ENCODE assay signal across 23 cellular contexts in genomic region chr21:35350965-35351364, GRCh38.
DNase-seq lines count a peak whose midpoint lies in the region; ATAC-seq and TF ChIP-seq lines count a peak whose summit lies in the region.
"Had no signal": no experiment of that assay in that cellular context is flagged by ENCODE, and none has a peak within 500 bp of the region (broad histone marks: within the 10 kb centered on the region; RNA-seq: fewer than 3 reads in every experiment).

No MANE protein-coding gene starts in this region.

- H3K9me2 ChIP-seq in GM23248 (ENCODE audit: insufficient read depth): no peaks in the 10 kb centered on the region

- H3K4me3 Mint-ChIP-seq in activated CD8-positive, alpha-beta memory T cell treated with anti-CD3 and anti-CD28 coated beads, Interleukin-2, amount 10 ng/mL, durations not matched to agents 7 days and 5 days: no peak overlapping the region
- H3K4me3 Mint-ChIP-seq: activated B cell treated with CpG ODN at 0.5 μM for 24 hours; CD4-positive, CD25-positive, alpha-beta regulatory T cell had no signal

- 65 to 72% methylated on average over 2 of the region's 2 CpGs for whole genome bisulfite sequencing in GM23248 (ENCODE audit: low coverage in 1 of 2, low lambda C conversion rate in 2 of 2, missing lambda C conversion rate in 2 of 2), 2 experiments

- H3K9me3 ChIP-seq in GM23248 (ENCODE audit: low read depth): no peaks in the 10 kb centered on the region
- H3K9me3 ChIP-seq: gastroesophageal sphincter, neutrophil, spleen, thoracic aorta had no signal

- H3K9ac ChIP-seq in GM23248: no peak overlapping the region; the same call in 1 of the 2 replicates

- peaks cover 33% of the 10 kb centered on the region for H3F3A ChIP-seq in GM23248 (ENCODE audit: insufficient read depth)

- DNase-seq in activated CD8-positive, alpha-beta memory T cell treated with anti-CD3 and anti-CD28 coated beads, Interleukin-2, amount 10 ng/mL, durations not matched to agents 7 days and 5 days: no peak
- no peak for DNase-seq in activated CD8-positive, alpha-beta memory T cell treated with anti-CD3 and anti-CD28 coated beads, Interleukin-2, amount 50 U/mL, for 48 hours
- DNase-seq in GM23248 (peak; percentile 54), choroid plexus epithelial cell (ENCODE audit: low read depth) (peak; percentile 12), renal cortical epithelial cell (ENCODE audit: low read depth) (peak; percentile 13), NCI-H2107 treated with DMSO at 0.1 percent for 48 hours (lab: John Stamatoyannopoulos, UW; ENCODE audit: unreplicated experiment) (no peak)
- DNase-seq: activated B cell treated with CpG ODN at 0.5 μM for 24 hours; CD4-positive, CD25-positive, alpha-beta regulatory T cell; dorsolateral prefrontal cortex; midbrain; NCI-H1048; NCI-H2081 treated with DMSO at 0.1 percent for 48 hours; spleen; T-helper 9 cell had no signal

- peaks cover 9% of the 10 kb centered on the region for H3K27me3 Mint-ChIP-seq in activated CD8-positive, alpha-beta memory T cell treated with anti-CD3 and anti-CD28 coated beads, Interleukin-2, amount 10 ng/mL, durations not matched to agents 7 days and 5 days
- H3K27me3 Mint-ChIP-seq: activated B cell treated with CpG ODN at 0.5 μM for 24 hours; CD4-positive, CD25-positive, alpha-beta regulatory T cell had no signal

- H3K27ac Mint-ChIP-seq in activated CD8-positive, alpha-beta memory T cell treated with anti-CD3 and anti-CD28 coated beads, Interleukin-2, amount 10 ng/mL, durations not matched to agents 7 days and 5 days: no peak overlapping the region
- H3K27ac Mint-ChIP-seq: activated B cell treated with CpG ODN at 0.5 μM for 24 hours; CD4-positive, CD25-positive, alpha-beta regulatory T cell had no signal

- no peaks in the 10 kb centered on the region for H3K27me3 ChIP-seq in GM23248 (replicated peaks; ENCODE audit: insufficient read depth)

- TF ChIP-seq CTCF in choroid plexus epithelial cell (conservative IDR thresholded peaks at IDR 0.05; ENCODE audit: low read depth, low read length): no peak

- peaks cover 40% of the 10 kb centered on the region for H3K4me1 ChIP-seq in GM23248 (ENCODE audit: insufficient read depth)
- H3K4me1 ChIP-seq: gastroesophageal sphincter, spleen had no signal

- peak; percentile 39 for ATAC-seq in activated CD8-positive, alpha-beta memory T cell treated with anti-CD3 and anti-CD28 coated beads, Interleukin-2, amount 10 ng/mL, durations not matched to agents 7 days and 5 days
- ATAC-seq in GM21825 (IDR thresholded peaks at IDR 0.05; ENCODE audit: unreplicated experiment): no peak
- ATAC-seq in HG02884 (IDR thresholded peaks at IDR 0.05; ENCODE audit: unreplicated experiment): no peak
- ATAC-seq: gastroesophageal sphincter, K562, SK-N-SH treated with all-trans-retinoic acid at 6 μM for 48 hours had no signal

- H3K4me2 ChIP-seq in GM23248 (ENCODE audit: unreplicated experiment): no peak overlapping the region

- CTCF ChIA-PET in activated CD8-positive, alpha-beta memory T cell treated with anti-CD3 and anti-CD28 coated beads, Interleukin-2, amount 10 ng/mL, durations not matched to agents 7 days and 5 days (lab: Charles Lee): interaction anchor here (1.4 kb wide), 1 partner anchor 489 kb away, joined by 3 read pairs; no protein-coding TSS in a partner anchor

- peak overlapping the region; percentile 72 for H3K27ac ChIP-seq in GM23248
- H3K27ac ChIP-seq: cardiac muscle cell, dorsolateral prefrontal cortex, gastroesophageal sphincter, neutrophil, RWPE1, spleen, thoracic aorta had no signal

- H3K4me1 Mint-ChIP-seq in activated CD8-positive, alpha-beta memory T cell treated with anti-CD3 and anti-CD28 coated beads, Interleukin-2, amount 10 ng/mL, durations not matched to agents 7 days and 5 days: peaks cover 21% of the 10 kb centered on the region
- H3K4me1 Mint-ChIP-seq: activated B cell treated with CpG ODN at 0.5 μM for 24 hours; CD4-positive, CD25-positive, alpha-beta regulatory T cell had no signal

- H3K36me3 ChIP-seq in GM23248 (ENCODE audit: low read depth): no peaks in the 10 kb centered on the region
- H3K36me3 ChIP-seq: cardiac muscle cell, gastroesophageal sphincter, neutrophil, spleen, thoracic aorta had no signal

- H3K36me3 Mint-ChIP-seq in activated CD8-positive, alpha-beta memory T cell treated with anti-CD3 and anti-CD28 coated beads, Interleukin-2, amount 10 ng/mL, durations not matched to agents 7 days and 5 days: peaks cover 7% of the 10 kb centered on the region
- H3K36me3 Mint-ChIP-seq: CD4-positive, CD25-positive, alpha-beta regulatory T cell had no signal

- H3K79me2 ChIP-seq in GM23248 (ENCODE audit: insufficient read depth): no peaks in the 10 kb centered on the region

- H4K20me1 ChIP-seq in GM23248 (ENCODE audit: insufficient read depth): no peaks in the 10 kb centered on the region

- in situ Hi-C loops in GM23248 (cut with MboI): no loop called here

- H2AFZ ChIP-seq in GM23248: no peak overlapping the region

- H3K9me3 Mint-ChIP-seq in activated CD8-positive, alpha-beta memory T cell treated with anti-CD3 and anti-CD28 coated beads, Interleukin-2, amount 10 ng/mL, durations not matched to agents 7 days and 5 days (ENCODE audit: low read depth): peaks cover 7% of the 10 kb centered on the region
- H3K9me3 Mint-ChIP-seq: activated B cell treated with CpG ODN at 0.5 μM for 24 hours had no signal

- no peak overlapping the region for H3K4me3 ChIP-seq in GM23248
- no peak overlapping the region for H3K4me3 ChIP-seq in choroid plexus epithelial cell (ENCODE audit: low read depth, low read length)
- H3K4me3 ChIP-seq: cardiac muscle cell, dorsolateral prefrontal cortex, gastroesophageal sphincter, K562, spleen, thoracic aorta had no signal

Comparison
In these comparisons a context has a peak if more than half of its experiments do, and no peak if none do; other contexts are left out.
1. DNase-seq: peak in GM23248 (single experiment), choroid plexus epithelial cell (single experiment) and renal cortical epithelial cell (single experiment); none in activated CD8-positive, alpha-beta memory T cell treated with anti-CD3 and anti-CD28 coated beads, Interleukin-2, amount 10 ng/mL, durations not matched to agents 7 days and 5 days (single experiment), activated CD8-positive, alpha-beta memory T cell treated with anti-CD3 and anti-CD28 coated beads, Interleukin-2, amount 50 U/mL, for 48 hours (single experiment) and NCI-H2107 treated with DMSO at 0.1 percent for 48 hours (single experiment).